8 cellular contexts compared by ENCODE assay signal in genomic region chr17:81033535-81034167, GRCh38. TPM values are rescaled to one million over a fixed set of nuclear protein-coding genes. Genes with fewer than 3 reads are reported as not detected.
A peak's percentile ranks its signal among the peaks of the same experiment; 100 is the strongest.
DNase-seq lines count a peak whose midpoint lies in the region.

No MANE protein-coding gene starts in this region.

- H3K4me3 Mint-ChIP-seq in activated T-helper 1 cell treated with anti-CD3 and anti-CD28 coated beads, Interleukin-12 subunit alpha, Interleukin-12 subunit beta, Interleukin-2, Interleukin-4 antibody, amounts not matched to agents 30 ng/mL and 10 ng/mL and 1 ng/mL, durations not matched to agents 14 hours and 24 hours and 36 hours: peak overlapping the region; percentile 76

- H3K27ac ChIP-seq in iPS-18a (ENCODE audit: low read length) (no peak overlapping the region), stomach smooth muscle (ENCODE audit: low read length) (no peak overlapping the region)

- peaks cover 26% of the 10 kb centered on the region for H3K27me3 ChIP-seq in iPS-18a (ENCODE audit: control insufficient read depth, insufficient read depth, low read length)
- peaks cover 0 to 3% of the 10 kb centered on the region in 2 donors for H3K27me3 ChIP-seq in stomach smooth muscle (ENCODE audit: control insufficient read depth in 1 of 2, insufficient read depth in 2 of 2, low read length in 2 of 2)

- H3K9me3 Mint-ChIP-seq in activated T-helper 1 cell treated with anti-CD3 and anti-CD28 coated beads, Interleukin-12 subunit alpha, Interleukin-12 subunit beta, Interleukin-2, Interleukin-4 antibody, amounts not matched to agents 30 ng/mL and 10 ng/mL and 1 ng/mL, durations not matched to agents 14 hours and 24 hours and 36 hours: no peaks in the 10 kb centered on the region

- H3K36me3 ChIP-seq in iPS-18a (ENCODE audit: control insufficient read depth, low read depth, low read length): no peaks in the 10 kb centered on the region
- peaks cover 0 to 2% of the 10 kb centered on the region in 2 donors for H3K36me3 ChIP-seq in stomach smooth muscle (ENCODE audit: control insufficient read depth in 2 of 2, insufficient read depth in 2 of 2, low read length in 2 of 2)

- H3K4me1 ChIP-seq in iPS-18a (ENCODE audit: control insufficient read depth, low read depth, low read length) (peaks cover 5% of the 10 kb centered on the region), stomach smooth muscle (ENCODE audit: control insufficient read depth, insufficient read depth, low read length) (peaks cover 49% of the 10 kb centered on the region)

- H3K9me3 ChIP-seq in iPS-18a (ENCODE audit: control insufficient read depth, low read depth, low read length) (no peaks in the 10 kb centered on the region), stomach smooth muscle (ENCODE audit: control insufficient read depth in 2 of 2, low read length in 2 of 2) (no peaks in the 10 kb centered on the region)

- peak overlapping the region; percentile 75 for H3K4me3 ChIP-seq in iPS-18a (ENCODE audit: low read length)
- peak overlapping the region; percentile 52 to 76 for H3K4me3 ChIP-seq in stomach smooth muscle (ENCODE audit: low read length in 2 of 2)

- no peaks in the 10 kb centered on the region for H3K36me3 Mint-ChIP-seq in activated T-helper 1 cell treated with anti-CD3 and anti-CD28 coated beads, Interleukin-12 subunit alpha, Interleukin-12 subunit beta, Interleukin-2, Interleukin-4 antibody, amounts not matched to agents 30 ng/mL and 10 ng/mL and 1 ng/mL, durations not matched to agents 14 hours and 24 hours and 36 hours (ENCODE audit: low read depth)

- intact Hi-C loops in activated T-helper 1 cell treated with anti-CD3 and anti-CD28 coated beads, Interleukin-12 subunit alpha, Interleukin-12 subunit beta, Interleukin-2, Interleukin-4 antibody, amounts not matched to agents 30 ng/mL and 10 ng/mL and 1 ng/mL, durations not matched to agents 14 hours and 24 hours and 36 hours (cut with micrococcal nuclease): loop anchor here (1.0 to 10.0 kb wide), 4 partner anchors 10 to 191 kb away; partner anchors contain the start of genes CEP131 and CHMP6

- H3K27ac Mint-ChIP-seq in activated T-helper 1 cell treated with anti-CD3 and anti-CD28 coated beads, Interleukin-12 subunit alpha, Interleukin-12 subunit beta, Interleukin-2, Interleukin-4 antibody, amounts not matched to agents 30 ng/mL and 10 ng/mL and 1 ng/mL, durations not matched to agents 14 hours and 24 hours and 36 hours: peak overlapping the region; percentile 44

- H3K27me3 Mint-ChIP-seq in activated T-helper 1 cell treated with anti-CD3 and anti-CD28 coated beads, Interleukin-12 subunit alpha, Interleukin-12 subunit beta, Interleukin-2, Interleukin-4 antibody, amounts not matched to agents 30 ng/mL and 10 ng/mL and 1 ng/mL, durations not matched to agents 14 hours and 24 hours and 36 hours (ENCODE audit: insufficient read depth): peaks cover 40% of the 10 kb centered on the region

- H3K9ac ChIP-seq in iPS-18a (ENCODE audit: low read length): no peak overlapping the region
- H3K9ac ChIP-seq in stomach smooth muscle (ENCODE audit: low read length in 2 of 2): peak overlapping the region; percentile 51 to 64

- DNase-seq in NOMO-1 (lab: John Stamatoyannopoulos, UW; ENCODE audit: unreplicated experiment in 2 of 2): peak; percentile 21 to 28
- DNase-seq in NOMO-1 treated with dmso at 0.1 percent for 144 hours (lab: John Stamatoyannopoulos, UW; ENCODE audit: unreplicated experiment): no peak
- no peak for DNase-seq in activated T-helper 1 cell treated with anti-CD3 and anti-CD28 coated beads, Interleukin-12 subunit alpha, Interleukin-12 subunit beta, Interleukin-2, Interleukin-4 antibody, amounts not matched to agents 30 ng/mL and 10 ng/mL and 1 ng/mL, durations not matched to agents 14 hours and 24 hours and 36 hours (ENCODE audit: low spot score)
- no peak for DNase-seq in amniotic stem cell (lab: John Stamatoyannopoulos, UW)
- no peak for DNase-seq in AG08395 (ENCODE audit: low spot score)
- DNase-seq in activated CD4-positive, alpha-beta T cell treated with anti-CD3 and anti-CD28 coated beads, Interleukin-2, amount 50 U/mL, for 48 hours: no peak

- peaks cover 17% of the 10 kb centered on the region for H3K4me1 Mint-ChIP-seq in activated T-helper 1 cell treated with anti-CD3 and anti-CD28 coated beads, Interleukin-12 subunit alpha, Interleukin-12 subunit beta, Interleukin-2, Interleukin-4 antibody, amounts not matched to agents 30 ng/mL and 10 ng/mL and 1 ng/mL, durations not matched to agents 14 hours and 24 hours and 36 hours (ENCODE audit: low read depth)

RNA-seq across cellular contexts. Expression of gene BAIAP2, which starts 1.3 kb away (rescaled TPM):
- total RNA-seq in activated T-helper 1 cell treated with anti-CD3 and anti-CD28 coated beads, Interleukin-12 subunit alpha, Interleukin-12 subunit beta, Interleukin-2, Interleukin-4 antibody, amounts not matched to agents 30 ng/mL and 10 ng/mL and 1 ng/mL, durations not matched to agents 14 hours and 24 hours and 36 hours: 4.3 and 5.8 TPM in 2 replicates

RNA-seq across cellular contexts. Expression of gene CHMP6, which starts 42.0 kb away (rescaled TPM):
- total RNA-seq in activated T-helper 1 cell treated with anti-CD3 and anti-CD28 coated beads, Interleukin-12 subunit alpha, Interleukin-12 subunit beta, Interleukin-2, Interleukin-4 antibody, amounts not matched to agents 30 ng/mL and 10 ng/mL and 1 ng/mL, durations not matched to agents 14 hours and 24 hours and 36 hours: 36.6 and 43.5 TPM in 2 replicates

Comparison
In these comparisons a context has a peak if more than half of its experiments do, and no peak if none do; other contexts are left out.
1. DNase-seq: peak in NOMO-1 (2 of 2); none in NOMO-1 treated with dmso at 0.1 percent for 144 hours (single experiment), activated T-helper 1 cell treated with anti-CD3 and anti-CD28 coated beads, Interleukin-12 subunit alpha, Interleukin-12 subunit beta, Interleukin-2, Interleukin-4 antibody, amounts not matched to agents 30 ng/mL and 10 ng/mL and 1 ng/mL, durations not matched to agents 14 hours and 24 hours and 36 hours (single experiment), amniotic stem cell (single experiment), AG08395 (single experiment) and activated CD4-positive, alpha-beta T cell treated with anti-CD3 and anti-CD28 coated beads, Interleukin-2, amount 50 U/mL, for 48 hours (0 of 2).